ENCODE assay signal across 1 cellular context in genomic region chr1:223774133-223774811, GRCh38.
TF ChIP-seq lines count a peak whose summit lies in the region.

No MANE protein-coding gene starts in this region.

TF ChIP-seq in IMR-90, 13 proteins besides CTCF, POLR2A, EP300 and RAD21:
- TF ChIP-seq USF2 (IDR thresholded peaks at IDR 0.05; ENCODE audit: low read depth, low read length) (no peak), SMC3 (IDR thresholded peaks at IDR 0.05; ENCODE audit: low read depth, low read length) (no peak), MXI1 (IDR thresholded peaks at IDR 0.05; ENCODE audit: borderline replicate concordance, low read depth, low read length) (no peak), RCOR1 (IDR thresholded peaks at IDR 0.05; ENCODE audit: insufficient replicate concordance, low read length) (no peak), NFE2L2 (IDR thresholded peaks at IDR 0.05; ENCODE audit: low read depth, low read length) (no peak), MAFK (IDR thresholded peaks at IDR 0.05; ENCODE audit: low read depth, low read length) (no peak), CHD1 (IDR thresholded peaks at IDR 0.05; ENCODE audit: low read depth, low read length) (no peak), MAZ (IDR thresholded peaks at IDR 0.05; ENCODE audit: borderline replicate concordance, low read depth, low read length) (no peak), FOS (IDR thresholded peaks at IDR 0.05; ENCODE audit: low read depth, low read length) (no peak), RFX5 (IDR thresholded peaks at IDR 0.05; ENCODE audit: low read depth, low read length) (no peak), CEBPB (IDR thresholded peaks at IDR 0.05; ENCODE audit: low read depth, low read length) (no peak), BHLHE40 (IDR thresholded peaks at IDR 0.05; ENCODE audit: low read depth, low read length) (no peak)
- TF ChIP-seq, protein P1, sequence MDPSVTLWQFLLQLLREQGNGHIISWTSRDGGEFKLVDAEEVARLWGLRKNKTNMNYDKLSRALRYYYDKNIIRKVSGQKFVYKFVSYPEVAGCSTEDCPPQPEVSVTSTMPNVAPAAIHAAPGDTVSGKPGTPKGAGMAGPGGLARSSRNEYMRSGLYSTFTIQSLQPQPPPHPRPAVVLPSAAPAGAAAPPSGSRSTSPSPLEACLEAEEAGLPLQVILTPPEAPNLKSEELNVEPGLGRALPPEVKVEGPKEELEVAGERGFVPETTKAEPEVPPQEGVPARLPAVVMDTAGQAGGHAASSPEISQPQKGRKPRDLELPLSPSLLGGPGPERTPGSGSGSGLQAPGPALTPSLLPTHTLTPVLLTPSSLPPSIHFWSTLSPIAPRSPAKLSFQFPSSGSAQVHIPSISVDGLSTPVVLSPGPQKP (IDR thresholded peaks at IDR 0.05; ENCODE audit: borderline replicate concordance, low read depth, low read length), result no peak
